ENCODE assay signal across 1 cellular context in the genomic region with DNA sequence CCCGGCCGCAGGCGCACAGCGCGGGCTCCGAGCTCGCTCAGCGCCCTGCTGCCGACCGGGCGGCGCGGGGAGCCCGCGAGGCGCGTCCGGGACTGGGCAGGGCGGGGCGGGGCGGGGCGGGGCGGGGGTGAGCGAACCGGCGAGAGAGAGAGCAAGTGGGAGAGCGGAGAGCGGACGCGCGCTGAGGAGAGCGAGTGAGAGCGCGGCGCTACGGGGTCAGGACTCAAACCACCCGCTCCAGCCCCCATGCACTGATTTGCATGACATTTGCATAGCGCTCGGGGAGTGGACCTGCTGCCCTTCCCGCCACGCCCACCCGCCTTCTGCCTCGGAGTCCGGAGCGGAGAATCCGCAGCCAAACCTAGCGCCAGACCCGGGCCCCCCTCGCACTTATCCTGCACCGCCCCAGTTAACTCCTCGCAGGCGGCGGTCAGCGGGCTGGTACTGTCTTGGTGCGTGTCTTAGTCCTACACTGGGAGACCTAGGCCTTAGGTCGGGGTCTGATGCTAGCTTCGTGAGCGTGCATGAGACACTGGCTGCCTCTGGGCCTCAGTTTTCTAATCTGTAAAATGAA.
TF ChIP-seq lines count a peak whose summit lies in the region.

A gene with protein sequence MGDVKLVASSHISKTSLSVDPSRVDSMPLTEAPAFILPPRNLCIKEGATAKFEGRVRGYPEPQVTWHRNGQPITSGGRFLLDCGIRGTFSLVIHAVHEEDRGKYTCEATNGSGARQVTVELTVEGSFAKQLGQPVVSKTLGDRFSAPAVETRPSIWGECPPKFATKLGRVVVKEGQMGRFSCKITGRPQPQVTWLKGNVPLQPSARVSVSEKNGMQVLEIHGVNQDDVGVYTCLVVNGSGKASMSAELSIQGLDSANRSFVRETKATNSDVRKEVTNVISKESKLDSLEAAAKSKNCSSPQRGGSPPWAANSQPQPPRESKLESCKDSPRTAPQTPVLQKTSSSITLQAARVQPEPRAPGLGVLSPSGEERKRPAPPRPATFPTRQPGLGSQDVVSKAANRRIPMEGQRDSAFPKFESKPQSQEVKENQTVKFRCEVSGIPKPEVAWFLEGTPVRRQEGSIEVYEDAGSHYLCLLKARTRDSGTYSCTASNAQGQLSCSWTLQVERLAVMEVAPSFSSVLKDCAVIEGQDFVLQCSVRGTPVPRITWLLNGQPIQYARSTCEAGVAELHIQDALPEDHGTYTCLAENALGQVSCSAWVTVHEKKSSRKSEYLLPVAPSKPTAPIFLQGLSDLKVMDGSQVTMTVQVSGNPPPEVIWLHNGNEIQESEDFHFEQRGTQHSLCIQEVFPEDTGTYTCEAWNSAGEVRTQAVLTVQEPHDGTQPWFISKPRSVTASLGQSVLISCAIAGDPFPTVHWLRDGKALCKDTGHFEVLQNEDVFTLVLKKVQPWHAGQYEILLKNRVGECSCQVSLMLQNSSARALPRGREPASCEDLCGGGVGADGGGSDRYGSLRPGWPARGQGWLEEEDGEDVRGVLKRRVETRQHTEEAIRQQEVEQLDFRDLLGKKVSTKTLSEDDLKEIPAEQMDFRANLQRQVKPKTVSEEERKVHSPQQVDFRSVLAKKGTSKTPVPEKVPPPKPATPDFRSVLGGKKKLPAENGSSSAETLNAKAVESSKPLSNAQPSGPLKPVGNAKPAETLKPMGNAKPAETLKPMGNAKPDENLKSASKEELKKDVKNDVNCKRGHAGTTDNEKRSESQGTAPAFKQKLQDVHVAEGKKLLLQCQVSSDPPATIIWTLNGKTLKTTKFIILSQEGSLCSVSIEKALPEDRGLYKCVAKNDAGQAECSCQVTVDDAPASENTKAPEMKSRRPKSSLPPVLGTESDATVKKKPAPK (N-terminal part only) (minus strand): TSS at position 75 of the 574 bp plus-strand sequence. CDS start 90,491 bp downstream, outside the sequence.

TF ChIP-seq in endothelial cell of umbilical vein, 7 proteins besides CTCF, POLR2A, EP300 and RAD21:
- TF ChIP-seq POLR2AphosphoS5 (IDR thresholded peaks at IDR 0.05; ENCODE audit: insufficient read depth, low read depth, low read length): no peak
- TF ChIP-seq MYC (IDR thresholded peaks at IDR 0.05; ENCODE audit: low read depth, low read length): no peak
- no peak for TF ChIP-seq EZH2 (IDR thresholded peaks at IDR 0.05; ENCODE audit: borderline replicate concordance, low read depth, low read length, severe bottlenecking)
- no peak for TF ChIP-seq GATA2 (IDR thresholded peaks at IDR 0.05; ENCODE audit: insufficient read depth, insufficient read length, low read depth, low read length)
- no peak for TF ChIP-seq FOS (IDR thresholded peaks at IDR 0.05; ENCODE audit: borderline replicate concordance, insufficient read depth, low read length)
- TF ChIP-seq, protein P1, sequence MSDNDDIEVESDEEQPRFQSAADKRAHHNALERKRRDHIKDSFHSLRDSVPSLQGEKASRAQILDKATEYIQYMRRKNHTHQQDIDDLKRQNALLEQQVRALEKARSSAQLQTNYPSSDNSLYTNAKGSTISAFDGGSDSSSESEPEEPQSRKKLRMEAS (IDR thresholded peaks at IDR 0.05; ENCODE audit: insufficient read depth, insufficient read length): no peak
- no peak for TF ChIP-seq JUN (IDR thresholded peaks at IDR 0.05; ENCODE audit: borderline replicate concordance, insufficient read depth, insufficient read length, low read depth)
